Comparison of ENCODE assay signal across 8 cellular contexts in the genomic region with DNA sequence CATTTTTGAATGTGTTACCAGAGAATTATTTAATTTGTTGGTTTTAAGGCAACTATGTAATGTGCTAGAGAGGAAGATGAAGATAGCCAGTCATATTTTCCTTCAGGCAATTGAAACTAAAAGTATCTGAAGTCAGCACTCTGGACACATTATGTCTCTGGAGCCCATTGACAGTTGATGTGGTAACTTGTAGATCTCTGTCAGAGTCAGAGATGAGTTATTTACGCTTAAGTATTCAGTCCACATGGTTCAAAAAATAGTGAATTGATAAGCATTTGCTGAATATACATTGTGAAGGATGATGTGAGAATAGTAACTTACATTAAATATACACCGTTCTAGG. TPM values are rescaled to one million over a fixed set of nuclear protein-coding genes. Genes with fewer than 3 reads are reported as not detected.
DNase-seq lines count a peak whose midpoint lies in the region; ATAC-seq lines count a peak whose summit lies in the region.

No MANE protein-coding gene starts in this region.

- intact Hi-C loops in activated naive CD4-positive, alpha-beta T cell treated with anti-CD3 and anti-CD28 coated beads for 36 hours (cut with micrococcal nuclease): loop anchor here (1.0 to 10.0 kb wide), 7 partner anchors 9 to 376 kb away; a partner anchor contains a TSS
- intact Hi-C loops in activated CD4-positive, alpha-beta memory T cell treated with anti-CD3 and anti-CD28 coated beads for 36 hours (cut with micrococcal nuclease): loop anchor here (1.0 to 5.0 kb wide), 5 partner anchors 57 to 327 kb away; a partner anchor contains a TSS
- intact Hi-C loops in right cardiac atrium (cut with DNase I): no loop called here

- POLR2A ChIA-PET in activated CD4-positive, alpha-beta memory T cell treated with anti-CD3 and anti-CD28 coated beads for 36 hours (lab: Charles Lee): interaction anchor here (1.0 kb wide), 1 partner anchor 97 kb away, joined by 4 read pairs; a partner anchor contains a TSS

- no peak for DNase-seq in activated naive CD4-positive, alpha-beta T cell treated with anti-CD3 and anti-CD28 coated beads for 36 hours
- no peak for DNase-seq in activated naive CD4-positive, alpha-beta T cell treated with Interleukin-2 at 50 U/mL for 16 hours
- no peak for DNase-seq in activated CD4-positive, alpha-beta memory T cell treated with anti-CD3 and anti-CD28 coated beads for 36 hours
- no peak for DNase-seq in right cardiac atrium
- DNase-seq in NCI-H2107 (lab: John Stamatoyannopoulos, UW): no peak
- no peak for DNase-seq in COLO829 (ENCODE audit: low spot score)

- peak overlapping the region in 1 of 5 donors; percentile 7 for H3K9ac ChIP-seq in subcutaneous abdominal adipose tissue (ENCODE audit: low read length in 5 of 5)

- H3K4me1 ChIP-seq in right cardiac atrium (ENCODE audit: control insufficient read depth, insufficient read depth, low read length): no peaks in the 10 kb centered on the region
- peaks cover 8 to 41% (median 36%) of the 10 kb centered on the region in 5 donors for H3K4me1 ChIP-seq in subcutaneous abdominal adipose tissue (ENCODE audit: control insufficient read depth in 5 of 5, insufficient read depth in 5 of 5, low read length in 5 of 5)

- 74% methylated on average over 2 of the region's 2 CpGs for WGBS in right cardiac atrium

- no peaks in the 10 kb centered on the region for H3K27me3 ChIP-seq in right cardiac atrium (ENCODE audit: control insufficient read depth, insufficient read depth)
- no peaks in the 10 kb centered on the region for H3K27me3 ChIP-seq in subcutaneous abdominal adipose tissue (ENCODE audit: control insufficient read depth in 5 of 5, insufficient read depth in 4 of 5, low read length in 5 of 5)

- peaks cover 0 to 7% (median 5%) of the 10 kb centered on the region in 5 donors for H3K36me3 ChIP-seq in subcutaneous abdominal adipose tissue (ENCODE audit: control insufficient read depth in 5 of 5, insufficient read depth in 5 of 5, low read length in 5 of 5)

- H3K27ac Mint-ChIP-seq in activated naive CD4-positive, alpha-beta T cell treated with anti-CD3 and anti-CD28 coated beads for 36 hours: peak overlapping the region; percentile 78
- peak overlapping the region; percentile 96 for H3K27ac Mint-ChIP-seq in activated CD4-positive, alpha-beta memory T cell treated with anti-CD3 and anti-CD28 coated beads for 36 hours

- no peak for ATAC-seq in right cardiac atrium
- no peak for ATAC-seq in GM18867 (IDR thresholded peaks at IDR 0.05; ENCODE audit: unreplicated experiment)

- H3K4me1 Mint-ChIP-seq in activated naive CD4-positive, alpha-beta T cell treated with anti-CD3 and anti-CD28 coated beads for 36 hours (ENCODE audit: low read depth): peaks cover 35% of the 10 kb centered on the region
- peaks cover 40% of the 10 kb centered on the region for H3K4me1 Mint-ChIP-seq in activated CD4-positive, alpha-beta memory T cell treated with anti-CD3 and anti-CD28 coated beads for 36 hours (ENCODE audit: low read depth)

- H3K27me3 Mint-ChIP-seq in activated naive CD4-positive, alpha-beta T cell treated with anti-CD3 and anti-CD28 coated beads for 36 hours (ENCODE audit: low read depth): no peaks in the 10 kb centered on the region
- H3K27me3 Mint-ChIP-seq in activated CD4-positive, alpha-beta memory T cell treated with anti-CD3 and anti-CD28 coated beads for 36 hours: no peaks in the 10 kb centered on the region

- no peaks in the 10 kb centered on the region for H3K9me3 Mint-ChIP-seq in activated naive CD4-positive, alpha-beta T cell treated with anti-CD3 and anti-CD28 coated beads for 36 hours
- no peaks in the 10 kb centered on the region for H3K9me3 Mint-ChIP-seq in activated CD4-positive, alpha-beta memory T cell treated with anti-CD3 and anti-CD28 coated beads for 36 hours

- H3K9me3 ChIP-seq in right cardiac atrium (ENCODE audit: control insufficient read depth, low read length) (no peaks in the 10 kb centered on the region), subcutaneous abdominal adipose tissue (ENCODE audit: control insufficient read depth in 5 of 5, low read length in 5 of 5) (no peaks in the 10 kb centered on the region)

- H3K4me3 ChIP-seq in right cardiac atrium (ENCODE audit: low read length) (peak overlapping the region; percentile 95), subcutaneous abdominal adipose tissue (ENCODE audit: low read depth in 1 of 5, low read length in 5 of 5) (peak overlapping the region in 3 of 5 donors; percentile 86 to 94 (median 87))

- H3K4me3 Mint-ChIP-seq in activated naive CD4-positive, alpha-beta T cell treated with anti-CD3 and anti-CD28 coated beads for 36 hours: peak overlapping the region; percentile 95
- peak overlapping the region; percentile 94 for H3K4me3 Mint-ChIP-seq in activated CD4-positive, alpha-beta memory T cell treated with anti-CD3 and anti-CD28 coated beads for 36 hours

- H3K27ac ChIP-seq in right cardiac atrium (ENCODE audit: low read length) (no peak overlapping the region), subcutaneous abdominal adipose tissue (ENCODE audit: low read depth, low read length) (peak overlapping the region; percentile 89)

- H3K36me3 Mint-ChIP-seq in activated naive CD4-positive, alpha-beta T cell treated with anti-CD3 and anti-CD28 coated beads for 36 hours (ENCODE audit: low read depth): peaks cover 7% of the 10 kb centered on the region
- H3K36me3 Mint-ChIP-seq in activated CD4-positive, alpha-beta memory T cell treated with anti-CD3 and anti-CD28 coated beads for 36 hours: peaks cover 12% of the 10 kb centered on the region

- CTCF ChIA-PET in activated naive CD4-positive, alpha-beta T cell treated with anti-CD3 and anti-CD28 coated beads for 36 hours (lab: Charles Lee): interaction anchor here (1.2 kb wide), 1 partner anchor 25 kb away, joined by 9 read pairs; no protein-coding TSS in a partner anchor
- CTCF ChIA-PET in activated CD4-positive, alpha-beta memory T cell treated with anti-CD3 and anti-CD28 coated beads for 36 hours (lab: Charles Lee): interaction anchor here (1.0 to 1.1 kb wide), 6 partner anchors 9 to 97 kb away, joined by 3 to 15 read pairs (median 8); a partner anchor contains a TSS

RNA-seq across cellular contexts. Expression of a gene that starts 2.1 kb away (rescaled TPM):
- total RNA-seq in activated naive CD4-positive, alpha-beta T cell treated with anti-CD3 and anti-CD28 coated beads for 36 hours: 10 to 100 TPM; 38.9 to 42.9 TPM
- total RNA-seq in activated CD4-positive, alpha-beta memory T cell treated with anti-CD3 and anti-CD28 coated beads for 36 hours: 10 to 100 TPM; 47.7 to 55.8 TPM
- total RNA-seq in right cardiac atrium: 10 to 100 TPM; 52.6 to 71.4 (median 58.0) TPM
- polyA plus RNA-seq in right cardiac atrium: 17.2 TPM

Comparison
In these comparisons a context has a peak if more than half of its experiments do, and no peak if none do; other contexts are left out.
1. intact Hi-C loops: an anchor here in activated naive CD4-positive, alpha-beta T cell treated with anti-CD3 and anti-CD28 coated beads for 36 hours (1.0 to 10.0 kb wide) and activated CD4-positive, alpha-beta memory T cell treated with anti-CD3 and anti-CD28 coated beads for 36 hours (1.0 to 5.0 kb wide); none called in right cardiac atrium.